In genomic region chr9:19379283-19379682, GRCh38 we compare ENCODE assay signal across 8 cellular contexts. TPM values are rescaled to one million over a fixed set of nuclear protein-coding genes. Genes with fewer than 3 reads are reported as not detected.
DNase-seq lines count a peak whose midpoint lies in the region; TF ChIP-seq lines count a peak whose summit lies in the region.

No MANE protein-coding gene starts in this region.

- CTCF ChIA-PET in activated naive CD4-positive, alpha-beta T cell treated with anti-CD3 and anti-CD28 coated beads for 36 hours (lab: Charles Lee), result interaction anchor here (1.1 kb wide), 1 partner anchor 146 kb away, joined by 3 read pairs; no protein-coding TSS in a partner anchor

- peaks cover 58% of the 10 kb centered on the region for H3K36me3 Mint-ChIP-seq in activated naive CD4-positive, alpha-beta T cell treated with anti-CD3 and anti-CD28 coated beads for 36 hours (ENCODE audit: low read depth)

- intact Hi-C loops in activated naive CD4-positive, alpha-beta T cell treated with anti-CD3 and anti-CD28 coated beads for 36 hours (cut with micrococcal nuclease), result no loop called here
- intact Hi-C loops in transverse colon (cut with DNase I; ENCODE audit: low total_unique reads), result no loop called here

- peak overlapping the region; percentile 85 for H3K27ac ChIP-seq in angular gyrus (ENCODE audit: low read depth, low read length)
- peak overlapping the region; percentile 76 to 79 for H3K27ac ChIP-seq in liver (ENCODE audit: low read depth in 1 of 2, low read length in 2 of 2)
- peak overlapping the region; percentile 85 to 96 (median 94) for H3K27ac ChIP-seq in transverse colon

- H3K27ac Mint-ChIP-seq in activated naive CD4-positive, alpha-beta T cell treated with anti-CD3 and anti-CD28 coated beads for 36 hours, result peak overlapping the region; percentile 97

- WGBS in liver, result 13% methylated on average over 12 of the region's 12 CpGs
- 4 to 10% methylated on average over 4 to 12 of the region's 12 CpGs for WGBS in transverse colon (ENCODE audit: low coverage in 1 of 2), 2 donors

- H3K9ac ChIP-seq in liver (ENCODE audit: low read depth in 1 of 2, low read length in 2 of 2), result peak overlapping the region; percentile 81 to 90

- peaks cover 37% of the 10 kb centered on the region for H3K4me1 Mint-ChIP-seq in activated naive CD4-positive, alpha-beta T cell treated with anti-CD3 and anti-CD28 coated beads for 36 hours (ENCODE audit: low read depth)

- no peak for DNase-seq in activated naive CD4-positive, alpha-beta T cell treated with anti-CD3 and anti-CD28 coated beads for 36 hours
- no peak for DNase-seq in activated naive CD4-positive, alpha-beta T cell (lab: John Stamatoyannopoulos, UW)
- DNase-seq in transverse colon, result no peak
- no peak for DNase-seq in dermis blood vessel endothelial cell
- no peak for DNase-seq in amygdala (lab: John Stamatoyannopoulos, UW)
- DNase-seq in HK-2 (ENCODE audit: unreplicated experiment), result no peak

- H3K9me3 ChIP-seq in liver (ENCODE audit: control insufficient read depth in 4 of 4, low read length in 3 of 4) (no peaks in the 10 kb centered on the region), transverse colon (no peaks in the 10 kb centered on the region)

- H3K36me3 ChIP-seq in liver (ENCODE audit: control insufficient read depth in 4 of 4, insufficient read depth in 3 of 4, low read depth in 1 of 4, low read length in 3 of 4), result peaks cover 8 to 40% (median 35%) of the 10 kb centered on the region in 4 donors
- H3K36me3 ChIP-seq in transverse colon, result peaks cover 0 to 42% (median 0%) of the 10 kb centered on the region in 4 donors

- H3K4me3 ChIP-seq in liver (ENCODE audit: low read depth in 1 of 3, low read length in 3 of 3), result peak overlapping the region; percentile 73 to 97 (median 88)
- H3K4me3 ChIP-seq in transverse colon, result peak overlapping the region; percentile 57 to 83 (median 79)

- TF ChIP-seq CTCF in liver (IDR thresholded peaks at IDR 0.05; ENCODE audit: low read depth, low read length, missing input control) (no peak), transverse colon (IDR thresholded peaks at IDR 0.05) (no peak)

- TF ChIP-seq RAD21 in liver (IDR thresholded peaks at IDR 0.05), result no peak

- H3K4me1 ChIP-seq in liver (ENCODE audit: control insufficient read depth in 4 of 4, insufficient read depth in 4 of 4, low read length in 3 of 4), result peaks cover 5 to 26% (median 12%) of the 10 kb centered on the region in 4 donors
- H3K4me1 ChIP-seq in transverse colon, result peaks cover 10 to 30% (median 19%) of the 10 kb centered on the region in 4 donors

- H3K4me3 Mint-ChIP-seq in activated naive CD4-positive, alpha-beta T cell treated with anti-CD3 and anti-CD28 coated beads for 36 hours, result peak overlapping the region; percentile 91

- TF ChIP-seq POLR2A in transverse colon (IDR thresholded peaks at IDR 0.05), result no peak

- no peaks in the 10 kb centered on the region for H3K27me3 Mint-ChIP-seq in activated naive CD4-positive, alpha-beta T cell treated with anti-CD3 and anti-CD28 coated beads for 36 hours (ENCODE audit: low read depth)

- H3K27me3 ChIP-seq in liver (ENCODE audit: control insufficient read depth in 4 of 4, insufficient read depth in 4 of 4, low read length in 3 of 4), result no peaks in the 10 kb centered on the region
- no peaks in the 10 kb centered on the region for H3K27me3 ChIP-seq in transverse colon

- in situ Hi-C loops in transverse colon (cut with MboI; ENCODE audit: low pct_ligation_motif_present in 1 of 4, low pct_unique_long_range_greater_than_20kb in 1 of 4, low sequenced_read_pairs in 3 of 4), result loop anchor here in 1 of 4 donors (25.0 kb wide), 1 partner anchor 192 kb away; no protein-coding TSS in a partner anchor

- TF ChIP-seq EP300 in transverse colon (IDR thresholded peaks at IDR 0.05; ENCODE audit: low read depth), result no peak

- no peaks in the 10 kb centered on the region for H3K9me3 Mint-ChIP-seq in activated naive CD4-positive, alpha-beta T cell treated with anti-CD3 and anti-CD28 coated beads for 36 hours

TF ChIP-seq in liver, 16 proteins besides CTCF, POLR2A, EP300 and RAD21:
- TF ChIP-seq TAF1 (conservative IDR thresholded peaks at IDR 0.05) (no peak), SP1 (IDR thresholded peaks at IDR 0.05) (no peak), GABPA (IDR thresholded peaks at IDR 0.05 in 1 of 2, conservative IDR thresholded peaks at IDR 0.05 in 1 of 2) (no peak), HNF4G (IDR thresholded peaks at IDR 0.05) (no peak), RXRA (IDR thresholded peaks at IDR 0.05) (no peak), REST (IDR thresholded peaks at IDR 0.05) (no peak), HNF4A (conservative IDR thresholded peaks at IDR 0.05) (peak; percentile 28 to 62), NR2F2 (IDR thresholded peaks at IDR 0.05) (peak; percentile 13)
TF ChIP-seq in liver: peak in this region for 2.

RNA-seq across cellular contexts. Expression of gene RPS6, which starts 0.8 kb away (rescaled TPM):
- total RNA-seq in activated naive CD4-positive, alpha-beta T cell treated with anti-CD3 and anti-CD28 coated beads for 36 hours, result 1,000 to 10,000 TPM; 4,224 to 4,246 TPM
- 1,000 to 10,000 TPM in 1 of 2 donors, 100 to 1,000 TPM in 1; 336 to 1,448 TPM for total RNA-seq in liver
- 100 to 1,000 TPM; 416 to 622 TPM for polyA plus RNA-seq in liver
- 1,000 to 10,000 TPM in 2 of 4 donors, 100 to 1,000 TPM in 2; 456 to 1,350 (median 975) TPM for total RNA-seq in transverse colon
- total RNA-seq in dermis blood vessel endothelial cell, result 1,458 and 1,664 TPM in 2 replicates

RNA-seq across cellular contexts. Expression of gene ACER2, which starts 29.5 kb away (rescaled TPM):
- total RNA-seq in activated naive CD4-positive, alpha-beta T cell treated with anti-CD3 and anti-CD28 coated beads for 36 hours, result 1 to 10 TPM; 2.0 to 2.2 TPM
- total RNA-seq in liver (1 to 10 TPM; 2.0 to 4.0 TPM), transverse colon (10 to 100 TPM in 2 of 4 donors, 1 to 10 TPM in 2; 2.8 to 13.2 (median 9.3) TPM), dermis blood vessel endothelial cell (10.7 and 15.7 TPM in 2 replicates)
- polyA plus RNA-seq in liver, result 1 to 10 TPM in 1 of 2 donors, under 1 TPM in 1; 0.47 to 1.8 TPM
